Comparison of ENCODE assay signal across 1 cellular context in the genomic region with DNA sequence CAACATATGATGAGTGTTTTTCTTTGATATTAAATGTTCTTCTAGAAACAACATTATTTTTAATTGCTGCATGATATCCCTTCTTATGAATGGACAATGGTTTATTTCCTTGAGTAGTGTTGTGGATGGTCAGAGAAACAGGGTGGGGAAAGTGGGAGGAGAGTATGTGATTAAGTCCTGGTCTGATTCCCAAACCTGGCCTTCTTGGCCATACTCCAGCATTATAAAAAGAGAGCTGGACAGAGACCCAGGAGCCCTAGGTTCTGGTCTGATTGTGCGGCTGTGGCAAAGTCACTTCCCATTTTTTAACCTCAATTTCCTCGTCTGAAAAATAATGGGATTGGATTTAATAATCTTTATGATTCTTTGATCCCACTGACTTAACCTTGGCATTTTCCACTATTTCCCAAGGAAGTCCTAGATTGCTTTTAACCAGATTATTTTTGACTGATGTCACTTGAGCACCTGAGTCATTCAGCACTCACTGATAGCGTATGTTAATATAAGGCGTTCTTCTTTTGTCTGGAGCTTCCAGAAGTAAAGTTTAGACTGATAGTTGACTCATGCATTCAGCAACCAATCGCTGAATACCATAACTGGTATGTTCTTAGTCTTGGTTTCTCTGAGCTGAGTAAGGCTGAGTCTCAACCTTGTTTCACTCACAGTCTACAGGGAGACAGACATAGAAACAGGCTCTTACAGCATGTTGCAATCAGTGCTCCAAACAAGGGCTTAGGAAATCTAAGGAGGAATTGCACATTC.
TF ChIP-seq lines count a peak whose summit lies in the region.

No MANE protein-coding gene starts in this region.

TF ChIP-seq in GM23338, 12 proteins besides CTCF, POLR2A, EP300 and RAD21 (continued from another document):
- TF ChIP-seq, protein P1, sequence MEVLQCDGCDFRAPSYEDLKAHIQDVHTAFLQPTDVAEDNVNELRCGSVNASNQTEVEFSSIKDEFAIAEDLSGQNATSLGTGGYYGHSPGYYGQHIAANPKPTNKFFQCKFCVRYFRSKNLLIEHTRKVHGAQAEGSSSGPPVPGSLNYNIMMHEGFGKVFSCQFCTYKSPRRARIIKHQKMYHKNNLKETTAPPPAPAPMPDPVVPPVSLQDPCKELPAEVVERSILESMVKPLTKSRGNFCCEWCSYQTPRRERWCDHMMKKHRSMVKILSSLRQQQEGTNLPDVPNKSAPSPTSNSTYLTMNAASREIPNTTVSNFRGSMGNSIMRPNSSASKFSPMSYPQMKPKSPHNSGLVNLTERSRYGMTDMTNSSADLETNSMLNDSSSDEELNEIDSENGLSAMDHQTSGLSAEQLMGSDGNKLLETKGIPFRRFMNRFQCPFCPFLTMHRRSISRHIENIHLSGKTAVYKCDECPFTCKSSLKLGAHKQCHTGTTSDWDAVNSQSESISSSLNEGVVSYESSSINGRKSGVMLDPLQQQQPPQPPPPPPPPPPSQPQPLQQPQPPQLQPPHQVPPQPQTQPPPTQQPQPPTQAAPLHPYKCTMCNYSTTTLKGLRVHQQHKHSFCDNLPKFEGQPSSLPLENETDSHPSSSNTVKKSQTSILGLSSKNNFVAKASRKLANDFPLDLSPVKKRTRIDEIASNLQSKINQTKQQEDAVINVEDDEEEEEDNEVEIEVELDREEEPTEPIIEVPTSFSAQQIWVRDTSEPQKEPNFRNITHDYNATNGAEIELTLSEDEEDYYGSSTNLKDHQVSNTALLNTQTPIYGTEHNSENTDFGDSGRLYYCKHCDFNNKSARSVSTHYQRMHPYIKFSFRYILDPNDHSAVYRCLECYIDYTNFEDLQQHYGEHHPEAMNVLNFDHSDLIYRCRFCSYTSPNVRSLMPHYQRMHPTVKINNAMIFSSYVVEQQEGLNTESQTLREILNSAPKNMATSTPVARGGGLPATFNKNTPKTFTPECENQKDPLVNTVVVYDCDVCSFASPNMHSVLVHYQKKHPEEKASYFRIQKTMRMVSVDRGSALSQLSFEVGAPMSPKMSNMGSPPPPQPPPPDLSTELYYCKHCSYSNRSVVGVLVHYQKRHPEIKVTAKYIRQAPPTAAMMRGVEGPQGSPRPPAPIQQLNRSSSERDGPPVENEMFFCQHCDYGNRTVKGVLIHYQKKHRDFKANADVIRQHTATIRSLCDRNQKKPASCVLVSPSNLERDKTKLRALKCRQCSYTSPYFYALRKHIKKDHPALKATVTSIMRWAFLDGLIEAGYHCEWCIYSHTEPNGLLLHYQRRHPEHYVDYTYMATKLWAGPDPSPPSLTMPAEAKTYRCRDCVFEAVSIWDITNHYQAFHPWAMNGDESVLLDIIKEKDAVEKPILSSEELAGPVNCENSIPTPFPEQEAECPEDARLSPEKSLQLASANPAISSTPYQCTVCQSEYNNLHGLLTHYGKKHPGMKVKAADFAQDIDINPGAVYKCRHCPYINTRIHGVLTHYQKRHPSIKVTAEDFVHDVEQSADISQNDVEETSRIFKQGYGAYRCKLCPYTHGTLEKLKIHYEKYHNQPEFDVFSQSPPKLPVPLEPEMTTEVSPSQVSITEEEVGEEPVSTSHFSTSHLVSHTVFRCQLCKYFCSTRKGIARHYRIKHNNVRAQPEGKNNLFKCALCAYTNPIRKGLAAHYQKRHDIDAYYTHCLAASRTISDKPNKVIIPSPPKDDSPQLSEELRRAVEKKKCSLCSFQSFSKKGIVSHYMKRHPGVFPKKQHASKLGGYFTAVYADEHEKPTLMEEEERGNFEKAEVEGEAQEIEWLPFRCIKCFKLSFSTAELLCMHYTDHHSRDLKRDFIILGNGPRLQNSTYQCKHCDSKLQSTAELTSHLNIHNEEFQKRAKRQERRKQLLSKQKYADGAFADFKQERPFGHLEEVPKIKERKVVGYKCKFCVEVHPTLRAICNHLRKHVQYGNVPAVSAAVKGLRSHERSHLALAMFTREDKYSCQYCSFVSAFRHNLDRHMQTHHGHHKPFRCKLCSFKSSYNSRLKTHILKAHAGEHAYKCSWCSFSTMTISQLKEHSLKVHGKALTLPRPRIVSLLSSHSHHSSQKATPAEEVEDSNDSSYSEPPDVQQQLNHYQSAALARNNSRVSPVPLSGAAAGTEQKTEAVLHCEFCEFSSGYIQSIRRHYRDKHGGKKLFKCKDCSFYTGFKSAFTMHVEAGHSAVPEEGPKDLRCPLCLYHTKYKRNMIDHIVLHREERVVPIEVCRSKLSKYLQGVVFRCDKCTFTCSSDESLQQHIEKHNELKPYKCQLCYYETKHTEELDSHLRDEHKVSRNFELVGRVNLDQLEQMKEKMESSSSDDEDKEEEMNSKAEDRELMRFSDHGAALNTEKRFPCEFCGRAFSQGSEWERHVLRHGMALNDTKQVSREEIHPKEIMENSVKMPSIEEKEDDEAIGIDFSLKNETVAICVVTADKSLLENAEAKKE (CRISPR knock-in tag; IDR thresholded peaks at IDR 0.05) = no peak
- TF ChIP-seq STAT1 (IDR thresholded peaks at IDR 0.05; ENCODE audit: unreplicated experiment) = no peak
